ENCODE assay signal across 8 cellular contexts in the genomic region with DNA sequence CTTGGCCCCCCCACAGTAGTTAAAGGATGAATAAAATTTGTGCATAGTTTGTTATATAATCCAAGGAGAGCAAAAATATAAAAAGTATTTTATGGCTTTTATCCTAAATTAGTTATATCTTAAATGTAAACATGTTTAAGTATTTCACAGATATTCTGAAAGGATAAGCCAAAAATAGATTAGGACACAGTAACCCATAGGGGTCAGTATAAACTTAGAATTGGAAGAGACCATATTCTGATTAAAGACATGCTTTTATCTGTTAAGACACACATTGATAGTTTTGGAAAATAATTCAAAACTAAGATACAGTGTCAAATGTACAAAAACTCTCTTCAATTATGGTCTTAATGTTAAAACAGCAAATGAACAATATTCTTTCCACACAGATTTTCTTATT. TPM values are rescaled to one million over a fixed set of nuclear protein-coding genes. Genes with fewer than 3 reads are reported as not detected.
DNase-seq lines count a peak whose midpoint lies in the region; ATAC-seq and TF ChIP-seq lines count a peak whose summit lies in the region.

No MANE protein-coding gene starts in this region.

- H3K4me3 Mint-ChIP-seq in GM23338, result no peak overlapping the region

- TF ChIP-seq POLR2A in thyroid gland (IDR thresholded peaks at IDR 0.05), result no peak

- H3K27ac ChIP-seq in GM23338 (ENCODE audit: low read depth) (no peak overlapping the region), hepatocyte (no peak overlapping the region), thyroid gland (no peak overlapping the region)

- H3K36me3 ChIP-seq in GM23338 (ENCODE audit: insufficient read depth) (no peaks in the 10 kb centered on the region), hepatocyte (replicated peaks; ENCODE audit: insufficient read depth, low read depth) (no peaks in the 10 kb centered on the region), thyroid gland (no peaks in the 10 kb centered on the region)

- H4K20me1 ChIP-seq in GM23338 (replicated peaks; ENCODE audit: insufficient read depth) (no peaks in the 10 kb centered on the region), hepatocyte (ENCODE audit: insufficient read depth, poor library complexity, severe bottlenecking) (no peaks in the 10 kb centered on the region)

- H3K36me3 Mint-ChIP-seq in GM23338 (ENCODE audit: low read depth), result no peaks in the 10 kb centered on the region; the same call in 1 of the 3 replicates

- TF ChIP-seq CTCF in AG09319 (IDR thresholded peaks at IDR 0.05; ENCODE audit: low read depth, low read length) (peak; percentile 50), GM23338 (conservative IDR thresholded peaks at IDR 0.05; ENCODE audit: low read depth in 2 of 2) (peak in 1 of 2 experiments; percentile 88; a peak in 3 of 4 replicates), hepatocyte (IDR thresholded peaks at IDR 0.05; ENCODE audit: poor library complexity) (peak; percentile 69), thyroid gland (IDR thresholded peaks at IDR 0.05) (peak in 2 of 6 experiments; percentile 35 to 38)

- H3K4me1 ChIP-seq in GM23338 (ENCODE audit: insufficient read depth) (0 out of 2 replicates have a peak, but pooled peaks cover 3% of the 10 kb centered on the region), hepatocyte (ENCODE audit: insufficient read depth) (no peaks in the 10 kb centered on the region), thyroid gland (peaks cover 3 to 5% of the 10 kb centered on the region in 2 donors)

- DNase-seq in AG09319 (ENCODE audit: extremely low read depth, low read depth) (no peak), GM23338 (ENCODE audit: low spot score) (peak; percentile 67), SHP77 treated with DMSO at 0.1 percent for 48 hours (lab: John Stamatoyannopoulos, UW) (peak; percentile 8), hepatocyte (ENCODE audit: low spot score) (no peak), thyroid gland (no peak)
- DNase-seq in NK-92 treated with Interleukin-12 subunit alpha and Interleukin-12 subunit beta, amount 100 ng/mL, for 24 hours (lab: John Stamatoyannopoulos, UW), result no peak
- DNase-seq in effector CD8-positive, alpha-beta T cell (lab: John Stamatoyannopoulos, UW), result no peak
- no peak for DNase-seq in stimulated activated CD4-positive, alpha-beta T cell treated with anti-CD3 and anti-CD28 coated beads, Interleukin-4, amount 100 ng/mL, for 4 hours

- no peak for ATAC-seq in GM23338

- peaks cover 9% of the 10 kb centered on the region for H3K27me3 Mint-ChIP-seq in GM23338 (ENCODE audit: insufficient read depth, low read depth, poor library complexity)

- H3K4me2 ChIP-seq in GM23338 (no peak overlapping the region), hepatocyte (no peak overlapping the region)

- no peaks in the 10 kb centered on the region for H3K9me3 Mint-ChIP-seq in GM23338

- H3K27me3 ChIP-seq in GM23338 (ENCODE audit: insufficient read depth), result no peaks in the 10 kb centered on the region
- no peaks in the 10 kb centered on the region for H3K27me3 ChIP-seq in hepatocyte
- H3K27me3 ChIP-seq in thyroid gland, result no peaks in the 10 kb centered on the region

- intact Hi-C loops in thyroid gland (cut with DNase I), result no loop called here

- peaks cover 2% of the 10 kb centered on the region; the same call in 1 of the 3 replicates for H3K4me1 Mint-ChIP-seq in GM23338

- no peaks in the 10 kb centered on the region for H3K9me3 ChIP-seq in hepatocyte (ENCODE audit: low read depth)
- no peaks in the 10 kb centered on the region for H3K9me3 ChIP-seq in thyroid gland

- H3K27ac Mint-ChIP-seq in GM23338, result no peak overlapping the region

- H3K79me2 ChIP-seq in GM23338 (replicated peaks; ENCODE audit: insufficient read depth), result peaks cover 2% of the 10 kb centered on the region
- H3K79me2 ChIP-seq in hepatocyte, result peaks cover 13% of the 10 kb centered on the region

- H3F3A ChIP-seq in GM23338 (replicated peaks; ENCODE audit: low read depth), result no peaks in the 10 kb centered on the region

- no peaks in the 10 kb centered on the region for H3K9me2 ChIP-seq in GM23338 (ENCODE audit: insufficient read depth)
- H3K9me2 ChIP-seq in hepatocyte (replicated peaks; ENCODE audit: insufficient read depth), result no peaks in the 10 kb centered on the region

- H2AFZ ChIP-seq in GM23338 (no peak overlapping the region), hepatocyte (no peak overlapping the region)

- H3K4me3 ChIP-seq in GM23338 (no peak overlapping the region), hepatocyte (no peak overlapping the region), thyroid gland (replicated peaks in 1 of 3) (no peak overlapping the region)

TF ChIP-seq in GM23338, 12 proteins besides CTCF, POLR2A, EP300 and RAD21:
- TF ChIP-seq CREB1 (CRISPR knock-in tag; IDR thresholded peaks at IDR 0.05; ENCODE audit: low read depth) (no peak), ZNF331 (CRISPR knock-in tag; IDR thresholded peaks at IDR 0.05; ENCODE audit: low read depth) (no peak), REST (IDR thresholded peaks at IDR 0.05; ENCODE audit: unreplicated experiment) (no peak), NANOG (IDR thresholded peaks at IDR 0.05; ENCODE audit: borderline replicate concordance) (no peak), EZH2phosphoT487 (IDR thresholded peaks at IDR 0.05; ENCODE audit: unreplicated experiment) (no peak)

RNA-seq across cellular contexts. Expression of gene SERINC1, which starts 4.5 kb away (rescaled TPM):
- total RNA-seq in GM23338 (2014; rRNA removed; shearing (Covaris generic)), result 41.8 and 43.0 TPM in 2 replicates
- polyA plus RNA-seq in GM23338 (2016; fragmentation: Nextera tagmentation; extraction: Ambion mirVana) (15.4 and 17.6 TPM in 2 replicates), hepatocyte (165 and 169 TPM in 2 replicates)
- total RNA-seq in hepatocyte (226 and 240 TPM in 2 replicates), thyroid gland (100 to 1,000 TPM; 241 to 365 (median 292) TPM)

Comparison
In these comparisons a context has a peak if more than half of its experiments do, and no peak if none do; other contexts are left out.
1. DNase-seq: peak in GM23338 (single experiment) and SHP77 treated with DMSO at 0.1 percent for 48 hours (single experiment); none in AG09319 (single experiment), hepatocyte (single experiment), NK-92 treated with Interleukin-12 subunit alpha and Interleukin-12 subunit beta, amount 100 ng/mL, for 24 hours (single experiment), thyroid gland (0 of 2), effector CD8-positive, alpha-beta T cell (single experiment) and stimulated activated CD4-positive, alpha-beta T cell treated with anti-CD3 and anti-CD28 coated beads, Interleukin-4, amount 100 ng/mL, for 4 hours (0 of 2).